In the genomic region with DNA sequence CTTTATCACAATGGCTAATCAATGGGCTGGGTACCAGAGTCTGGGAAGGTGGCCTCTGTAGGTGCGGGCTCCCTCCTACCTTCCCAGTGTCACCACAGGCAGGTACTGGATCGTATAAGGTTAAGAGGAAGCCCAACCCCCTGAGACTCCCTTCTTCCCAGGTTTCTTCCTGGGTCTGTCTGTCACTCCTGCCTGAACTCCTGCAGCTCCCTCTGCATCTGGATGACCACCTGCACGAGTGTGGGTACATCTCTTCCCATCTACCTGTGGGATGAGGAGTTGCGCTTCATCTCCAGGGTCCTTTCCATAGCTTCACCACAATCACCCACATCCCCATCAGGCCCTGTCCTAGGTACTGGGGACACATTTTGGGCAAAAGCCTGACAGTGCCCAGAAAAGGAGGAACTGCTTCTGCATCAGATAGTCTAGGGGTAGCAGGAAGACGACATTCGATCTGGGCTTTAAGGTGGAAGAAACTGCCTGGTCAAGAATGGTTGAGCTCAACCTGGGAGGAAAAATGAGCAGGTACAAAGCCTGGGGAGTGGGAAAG, we compare ENCODE assay signal across 25 cellular contexts.
"Had no signal": no experiment of that assay in that cellular context is flagged by ENCODE, and none has a peak within 500 bp of the region (broad histone marks: within the 10 kb centered on the region; RNA-seq: fewer than 3 reads in every experiment).

No MANE protein-coding gene starts in this region.

- H3K4me1 ChIP-seq: ascending aorta, SJCRH30 had no signal

- H3K9me3 Mint-ChIP-seq: activated CD4-positive, alpha-beta T cell treated with anti-CD3 and anti-CD28 coated beads, Interleukin-2, amount 10 ng/mL, durations not matched to agents 24 days and 14 days; activated CD8-positive, alpha-beta T cell treated with anti-CD3 and anti-CD28 coated beads for 36 hours; activated naive CD4-positive, alpha-beta T cell treated with anti-CD3 and anti-CD28 coated beads, Interleukin-2, amount 10 ng/mL, durations not matched to agents 7 days and 5 days; activated naive CD8-positive, alpha-beta T cell treated with anti-CD3 and anti-CD28 coated beads, Interleukin-2, amount 10 ng/mL, durations not matched to agents 7 days and 5 days; T-helper 1 cell treated with Interleukin-12 subunit alpha and Interleukin-12 subunit beta and Interleukin-4 antibody, amounts not matched to agents 30 μg/mL and 1 μg/mL, for 36 hours; T-helper 2 cell treated with Interferon-gamma antibody and Interleukin-4, amounts not matched to agents 5 μg/mL and 100 μg/mL, for 36 hours had no signal

- H3K36me3 Mint-ChIP-seq: activated naive CD4-positive, alpha-beta T cell treated with anti-CD3 and anti-CD28 coated beads, Interleukin-2, amount 10 ng/mL, durations not matched to agents 7 days and 5 days; activated naive CD8-positive, alpha-beta T cell treated with anti-CD3 and anti-CD28 coated beads, Interleukin-2, amount 10 ng/mL, durations not matched to agents 7 days and 5 days had no signal

- FAIRE-seq: TTC549 had no signal

- ATAC-seq: Panc1 had no signal

- H3K4me3 Mint-ChIP-seq: activated CD4-positive, alpha-beta T cell treated with anti-CD3 and anti-CD28 coated beads, Interleukin-2, amount 10 ng/mL, durations not matched to agents 24 days and 14 days; activated CD8-positive, alpha-beta T cell treated with anti-CD3 and anti-CD28 coated beads for 36 hours; activated naive CD4-positive, alpha-beta T cell treated with anti-CD3 and anti-CD28 coated beads, Interleukin-2, amount 10 ng/mL, durations not matched to agents 7 days and 5 days; T-helper 1 cell treated with Interleukin-12 subunit alpha and Interleukin-12 subunit beta and Interleukin-4 antibody, amounts not matched to agents 30 μg/mL and 1 μg/mL, for 36 hours; T-helper 2 cell treated with Interferon-gamma antibody and Interleukin-4, amounts not matched to agents 5 μg/mL and 100 μg/mL, for 36 hours had no signal

- H3K36me3 ChIP-seq: ascending aorta, SJCRH30 had no signal

- H3K27me3 Mint-ChIP-seq: activated CD4-positive, alpha-beta T cell treated with anti-CD3 and anti-CD28 coated beads, Interleukin-2, amount 10 ng/mL, durations not matched to agents 24 days and 14 days; activated CD8-positive, alpha-beta T cell treated with anti-CD3 and anti-CD28 coated beads for 36 hours had no signal

- H3K4me3 ChIP-seq: ascending aorta, SJCRH30, SK-N-MC had no signal

- H3K27me3 ChIP-seq: ascending aorta, SJCRH30 had no signal

- H3K27ac Mint-ChIP-seq: activated CD4-positive, alpha-beta T cell treated with anti-CD3 and anti-CD28 coated beads, Interleukin-2, amount 10 ng/mL, durations not matched to agents 24 days and 14 days; activated CD8-positive, alpha-beta T cell treated with anti-CD3 and anti-CD28 coated beads for 36 hours; activated naive CD8-positive, alpha-beta T cell treated with anti-CD3 and anti-CD28 coated beads, Interleukin-2, amount 10 ng/mL, durations not matched to agents 7 days and 5 days; T-helper 2 cell treated with Interferon-gamma antibody and Interleukin-4, amounts not matched to agents 5 μg/mL and 100 μg/mL, for 36 hours had no signal

- DNase-seq: activated CD4-positive, alpha-beta T cell treated with anti-CD3 and anti-CD28 coated beads, Interleukin-2, amount 10 ng/mL, durations not matched to agents 24 days and 14 days; activated CD4-positive, alpha-beta T cell treated with anti-CD3 and anti-CD28 coated beads, Interleukin-2, amount 50 U/mL, for 4 hours; activated effector memory CD4-positive, alpha-beta T cell treated with Interleukin-2 at 50 U/mL for 16 hours; activated naive CD8-positive, alpha-beta T cell treated with anti-CD3 and anti-CD28 coated beads, Interleukin-2, amount 10 ng/mL, durations not matched to agents 7 days and 5 days; activated T-cell treated with anti-CD3 and anti-CD28 coated beads for 4 hours; activated T-cell treated with anti-CD3 and anti-CD28 coated beads, Interleukin-2, amount 50 U/mL, for 48 hours; amygdala; MM.1S; NCI-H1092; NCI-H1436 treated with DMSO at 0.1 percent for 48 hours; NCI-H1694 treated with DMSO at 0.1 percent for 48 hours; NCI-H2029; NCI-H345; NCI-H524 treated with DMSO at 0.1 percent for 48 hours; SHP77; SJCRH30 had no signal

- H3K27ac ChIP-seq: ascending aorta, KMS-11, SJCRH30, SK-N-MC had no signal

- H3K9me3 ChIP-seq: ascending aorta, SJCRH30 had no signal
